15 cellular contexts compared by ENCODE assay signal in genomic region chr15:47872208-47872607, GRCh38.
"Had no signal": no experiment of that assay in that cellular context is flagged by ENCODE, and none has a peak within 500 bp of the region (broad histone marks: within the 10 kb centered on the region; RNA-seq: fewer than 3 reads in every experiment).

No MANE protein-coding gene starts in this region.

- H3K27me3 ChIP-seq: ascending aorta, breast epithelium, gastroesophageal sphincter had no signal

- H3K9me3 ChIP-seq: ascending aorta, gastroesophageal sphincter, prostate gland had no signal

- DNase-seq: activated CD4-positive, alpha-beta T cell treated with anti-CD3 and anti-CD28 coated beads, Interleukin-2, amount 50 U/mL, for 4 hours; activated gamma-delta T cell; immature natural killer cell; kidney glomerular epithelial cell; small intestine; stimulated activated CD4-positive, alpha-beta T cell treated with anti-CD3 and anti-CD28 coated beads, Interleukin-15, amount 100 ng/mL, for 24 hours; stimulated activated CD4-positive, alpha-beta T cell treated with anti-CD3 and anti-CD28 coated beads, Interleukin-2, amount 100 ng/mL, for 48 hours; stimulated activated naive CD8-positive, alpha-beta T cell treated with anti-CD3 and anti-CD28 coated beads, Interleukin-15, amount 100 ng/mL, for 72 hours; T-helper 17 cell had no signal

- H3K4me3 ChIP-seq: ascending aorta, breast epithelium, gastroesophageal sphincter, prostate gland had no signal

- H3K4me1 ChIP-seq: breast epithelium, gastroesophageal sphincter, prostate gland had no signal

- ATAC-seq: natural killer cell treated with Interleukin-12 subunit alpha and Interleukin-12 subunit beta and Interleukin-15 and Interleukin-18, amount 100 ng/mL, for 72 hours; stimulated activated naive CD8-positive, alpha-beta T cell treated with anti-CD3 and anti-CD28 coated beads, Interleukin-15, amount 100 ng/mL, for 72 hours; T-helper 17 cell had no signal

- H3K27ac ChIP-seq: ascending aorta, breast epithelium, epithelial cell of prostate, prostate gland had no signal

- H3K36me3 ChIP-seq: ascending aorta, breast epithelium, gastroesophageal sphincter, prostate gland had no signal
